Comparison of ENCODE assay signal across 1 cellular context in genomic region chr16:4345439-4346204, GRCh38.
A peak's percentile ranks its signal among the peaks of the same experiment; 100 is the strongest.
TF ChIP-seq lines count a peak whose summit lies in the region.

No MANE protein-coding gene starts in this region.

TF ChIP-seq in IMR-90, 13 proteins besides CTCF, POLR2A, EP300 and RAD21:
- TF ChIP-seq CEBPB (IDR thresholded peaks at IDR 0.05; ENCODE audit: low read depth, low read length) (peak; percentile 56; the same call in 1 of the 2 replicates), RCOR1 (IDR thresholded peaks at IDR 0.05; ENCODE audit: insufficient replicate concordance, low read length) (no peak)
TF ChIP-seq in IMR-90: peak in this region for 1.
